ENCODE assay signal across 1 cellular context in the genomic region with DNA sequence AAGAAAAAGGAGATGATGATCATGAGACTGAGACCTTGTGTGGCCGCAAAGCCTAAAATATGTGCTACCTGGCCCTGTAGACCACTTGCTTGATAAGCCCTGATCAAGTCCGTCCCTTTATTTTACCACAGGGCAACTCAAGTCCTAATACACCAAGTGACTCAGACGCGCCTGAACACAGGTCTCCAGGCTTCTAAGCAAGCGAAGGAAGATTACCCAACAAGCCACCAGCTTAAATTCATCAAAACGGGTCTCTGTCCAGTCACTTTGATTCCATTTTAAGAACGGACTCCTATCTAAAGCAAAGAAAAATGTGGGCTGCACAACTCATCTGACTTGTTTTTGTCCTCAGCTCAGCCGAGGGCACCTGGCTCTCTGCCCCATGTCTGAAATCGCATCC.
TF ChIP-seq lines count a peak whose summit lies in the region.

No MANE protein-coding gene starts in this region.

TF ChIP-seq in IMR-90, 13 proteins besides CTCF, POLR2A, EP300 and RAD21:
- TF ChIP-seq, protein P1, sequence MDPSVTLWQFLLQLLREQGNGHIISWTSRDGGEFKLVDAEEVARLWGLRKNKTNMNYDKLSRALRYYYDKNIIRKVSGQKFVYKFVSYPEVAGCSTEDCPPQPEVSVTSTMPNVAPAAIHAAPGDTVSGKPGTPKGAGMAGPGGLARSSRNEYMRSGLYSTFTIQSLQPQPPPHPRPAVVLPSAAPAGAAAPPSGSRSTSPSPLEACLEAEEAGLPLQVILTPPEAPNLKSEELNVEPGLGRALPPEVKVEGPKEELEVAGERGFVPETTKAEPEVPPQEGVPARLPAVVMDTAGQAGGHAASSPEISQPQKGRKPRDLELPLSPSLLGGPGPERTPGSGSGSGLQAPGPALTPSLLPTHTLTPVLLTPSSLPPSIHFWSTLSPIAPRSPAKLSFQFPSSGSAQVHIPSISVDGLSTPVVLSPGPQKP (IDR thresholded peaks at IDR 0.05; ENCODE audit: borderline replicate concordance, low read depth, low read length), result no peak
- no peak for TF ChIP-seq CHD1 (IDR thresholded peaks at IDR 0.05; ENCODE audit: low read depth, low read length)
- TF ChIP-seq BHLHE40 (IDR thresholded peaks at IDR 0.05; ENCODE audit: low read depth, low read length), result no peak
- no peak for TF ChIP-seq MAZ (IDR thresholded peaks at IDR 0.05; ENCODE audit: borderline replicate concordance, low read depth, low read length)
- TF ChIP-seq FOS (IDR thresholded peaks at IDR 0.05; ENCODE audit: low read depth, low read length), result no peak
- no peak for TF ChIP-seq RFX5 (IDR thresholded peaks at IDR 0.05; ENCODE audit: low read depth, low read length)
- no peak for TF ChIP-seq CEBPB (IDR thresholded peaks at IDR 0.05; ENCODE audit: low read depth, low read length)
- TF ChIP-seq NFE2L2 (IDR thresholded peaks at IDR 0.05; ENCODE audit: low read depth, low read length), result no peak
- no peak for TF ChIP-seq SMC3 (IDR thresholded peaks at IDR 0.05; ENCODE audit: low read depth, low read length)
- no peak for TF ChIP-seq MAFK (IDR thresholded peaks at IDR 0.05; ENCODE audit: low read depth, low read length)
